Comparison of ENCODE assay signal across 10 cellular contexts in genomic region chr7:130888017-130888371, GRCh38.
A peak's percentile ranks its signal among the peaks of the same experiment; 100 is the strongest.
DNase-seq lines count a peak whose midpoint lies in the region; ATAC-seq and TF ChIP-seq lines count a peak whose summit lies in the region.
"Had no signal": no experiment of that assay in that cellular context is flagged by ENCODE, and none has a peak within 500 bp of the region (broad histone marks: within the 10 kb centered on the region; RNA-seq: fewer than 3 reads in every experiment).

No MANE protein-coding gene starts in this region.

- intact Hi-C loops in activated T-helper 1 cell treated with anti-CD3 and anti-CD28 coated beads, Interleukin-12 subunit alpha, Interleukin-12 subunit beta, Interleukin-2, Interleukin-4 antibody, amounts not matched to agents 30 ng/mL and 10 ng/mL and 1 ng/mL, durations not matched to agents 14 hours and 24 hours and 36 hours (cut with micrococcal nuclease) = no loop called here

- H3K36me3 ChIP-seq in gastroesophageal sphincter (peaks cover 0 to 48% of the 10 kb centered on the region in 2 donors), suprapubic skin (peaks cover 31% of the 10 kb centered on the region)
- H3K36me3 ChIP-seq: BE2C had no signal

- no peaks in the 10 kb centered on the region for H3K27me3 Mint-ChIP-seq in activated T-helper 1 cell treated with anti-CD3 and anti-CD28 coated beads, Interleukin-12 subunit alpha, Interleukin-12 subunit beta, Interleukin-2, Interleukin-4 antibody, amounts not matched to agents 30 ng/mL and 10 ng/mL and 1 ng/mL, durations not matched to agents 14 hours and 24 hours and 36 hours (ENCODE audit: insufficient read depth)

- peaks cover 42% of the 10 kb centered on the region for H3K4me1 Mint-ChIP-seq in activated T-helper 1 cell treated with anti-CD3 and anti-CD28 coated beads, Interleukin-12 subunit alpha, Interleukin-12 subunit beta, Interleukin-2, Interleukin-4 antibody, amounts not matched to agents 30 ng/mL and 10 ng/mL and 1 ng/mL, durations not matched to agents 14 hours and 24 hours and 36 hours (ENCODE audit: low read depth)

- H3K27ac ChIP-seq in gastroesophageal sphincter = peak overlapping the region in 3 of 4 donors; percentile 4 to 90 (median 65)
- H3K27ac ChIP-seq in suprapubic skin = peak overlapping the region; percentile 66

- H3K27me3 ChIP-seq in gastroesophageal sphincter (no peaks in the 10 kb centered on the region), suprapubic skin (no peaks in the 10 kb centered on the region)
- H3K27me3 ChIP-seq: BE2C had no signal

- ATAC-seq in gastroesophageal sphincter = no peak
- no peak for ATAC-seq in GM21576 (IDR thresholded peaks at IDR 0.05; ENCODE audit: unreplicated experiment)

- peaks cover 10 to 81% (median 25%) of the 10 kb centered on the region in 3 donors for H3K4me1 ChIP-seq in gastroesophageal sphincter
- H3K4me1 ChIP-seq in suprapubic skin = peaks cover 72% of the 10 kb centered on the region
- H3K4me1 ChIP-seq: BE2C had no signal

- H3K9me3 Mint-ChIP-seq in activated T-helper 1 cell treated with anti-CD3 and anti-CD28 coated beads, Interleukin-12 subunit alpha, Interleukin-12 subunit beta, Interleukin-2, Interleukin-4 antibody, amounts not matched to agents 30 ng/mL and 10 ng/mL and 1 ng/mL, durations not matched to agents 14 hours and 24 hours and 36 hours = no peaks in the 10 kb centered on the region

- TF ChIP-seq POLR2A in gastroesophageal sphincter (IDR thresholded peaks at IDR 0.05) (no peak), suprapubic skin (IDR thresholded peaks at IDR 0.05) (no peak)

- H3K9me3 ChIP-seq in gastroesophageal sphincter = no peaks in the 10 kb centered on the region
- no peaks in the 10 kb centered on the region for H3K9me3 ChIP-seq in suprapubic skin
- H3K9me3 ChIP-seq: BE2C had no signal

- WGBS in gastroesophageal sphincter (ENCODE audit: low coverage in 1 of 2), 2 donors = 83 to 89% methylated on average over 7 to 10 of the region's 11 CpGs
- 84% methylated on average over 11 of the region's 11 CpGs for WGBS in suprapubic skin

- peak overlapping the region; percentile 66 for H3K27ac Mint-ChIP-seq in activated T-helper 1 cell treated with anti-CD3 and anti-CD28 coated beads, Interleukin-12 subunit alpha, Interleukin-12 subunit beta, Interleukin-2, Interleukin-4 antibody, amounts not matched to agents 30 ng/mL and 10 ng/mL and 1 ng/mL, durations not matched to agents 14 hours and 24 hours and 36 hours

- peaks cover 58% of the 10 kb centered on the region for H3K36me3 Mint-ChIP-seq in activated T-helper 1 cell treated with anti-CD3 and anti-CD28 coated beads, Interleukin-12 subunit alpha, Interleukin-12 subunit beta, Interleukin-2, Interleukin-4 antibody, amounts not matched to agents 30 ng/mL and 10 ng/mL and 1 ng/mL, durations not matched to agents 14 hours and 24 hours and 36 hours (ENCODE audit: low read depth)

- TF ChIP-seq CTCF in gastroesophageal sphincter (IDR thresholded peaks at IDR 0.05) = no peak
- no peak for TF ChIP-seq CTCF in suprapubic skin (IDR thresholded peaks at IDR 0.05)

- no peak overlapping the region for H3K4me3 Mint-ChIP-seq in activated T-helper 1 cell treated with anti-CD3 and anti-CD28 coated beads, Interleukin-12 subunit alpha, Interleukin-12 subunit beta, Interleukin-2, Interleukin-4 antibody, amounts not matched to agents 30 ng/mL and 10 ng/mL and 1 ng/mL, durations not matched to agents 14 hours and 24 hours and 36 hours

- TF ChIP-seq EP300 in gastroesophageal sphincter (IDR thresholded peaks at IDR 0.05) (no peak), suprapubic skin (IDR thresholded peaks at IDR 0.05) (no peak)

- H3K4me3 ChIP-seq in gastroesophageal sphincter (no peak overlapping the region), suprapubic skin (no peak overlapping the region)

- DNase-seq in activated effector memory CD4-positive, alpha-beta T cell treated with anti-CD3 and anti-CD28 coated beads, Interleukin-2, amount 50 U/mL, for 16 hours = peak; percentile 64
- no peak for DNase-seq in activated effector memory CD4-positive, alpha-beta T cell treated with Interleukin-2 at 50 U/mL for 16 hours
- DNase-seq in activated T-helper 1 cell treated with anti-CD3 and anti-CD28 coated beads, Interleukin-12 subunit alpha, Interleukin-12 subunit beta, Interleukin-2, Interleukin-4 antibody, amounts not matched to agents 30 ng/mL and 10 ng/mL and 1 ng/mL, durations not matched to agents 14 hours and 24 hours and 36 hours (ENCODE audit: low spot score) = no peak
- DNase-seq in suprapubic skin (ENCODE audit: low spot score in 2 of 2) = no peak
- no peak for DNase-seq in middle frontal gyrus (ENCODE audit: extremely low spot score, low spot score)
- DNase-seq in cortex of kidney (lab: John Stamatoyannopoulos, UW) = no peak
- DNase-seq: BE2C, OCI-M1 had no signal
